In genomic region chr1:148703973-148704591, GRCh38 we compare ENCODE assay signal across 3 cellular contexts. TPM values are rescaled to one million over a fixed set of nuclear protein-coding genes. Genes with fewer than 3 reads are reported as not detected.
"Had no signal": no experiment of that assay in that cellular context is flagged by ENCODE, and none has a peak within 500 bp of the region (broad histone marks: within the 10 kb centered on the region; RNA-seq: fewer than 3 reads in every experiment).

No MANE protein-coding gene starts in this region.

RNA-seq across cellular contexts. Expression of gene NUDT4B, which starts 44.5 kb away (rescaled TPM):
- total RNA-seq: sciatic nerve, ureter, vagina had no signal
